ENCODE assay signal across 20 cellular contexts in genomic region chr14:23523229-23524016, GRCh38. TPM values are rescaled to one million over a fixed set of nuclear protein-coding genes. Genes with fewer than 3 reads are reported as not detected.
"Had no signal": no experiment of that assay in that cellular context is flagged by ENCODE, and none has a peak within 500 bp of the region (broad histone marks: within the 10 kb centered on the region; RNA-seq: fewer than 3 reads in every experiment).

No MANE protein-coding gene starts in this region.

- H3K4me1 ChIP-seq: heart left ventricle, right atrium auricular region, tibial artery, upper lobe of left lung, uterus had no signal

- H3K4me3 ChIP-seq: coronary artery, heart left ventricle, lung, right atrium auricular region, tibial artery, upper lobe of left lung, uterus had no signal

- ATAC-seq: esophagus mucosa; heart left ventricle; left colon; left ventricle myocardium superior; stimulated activated naive CD8-positive, alpha-beta T cell treated with anti-CD3 and anti-CD28 coated beads, Interleukin-15, Interleukin-2, amounts not matched to agents 100 U/mL and 50 U/mL, for 24 hours had no signal

- H3K27me3 ChIP-seq: heart left ventricle, right atrium auricular region, tibial artery, upper lobe of left lung, uterus had no signal

- H3K9me3 ChIP-seq: heart left ventricle, right atrium auricular region, tibial artery, upper lobe of left lung, uterus had no signal

- H3K36me3 ChIP-seq: heart left ventricle, right atrium auricular region, uterus had no signal

- DNase-seq: effector CD8-positive, alpha-beta T cell; heart left ventricle; hippocampal formation; left colon; left ventricle myocardium superior; mesendoderm; naive B cell; small intestine; stimulated activated CD4-positive, alpha-beta T cell treated with anti-CD3 and anti-CD28 coated beads, Interleukin-12 subunit alpha, Interleukin-12 subunit beta, amount 100 ng/mL, for 4 hours; stimulated activated CD4-positive, alpha-beta T cell treated with anti-CD3 and anti-CD28 coated beads, Interleukin-2, amount 100 ng/mL, for 48 hours; stimulated activated naive CD8-positive, alpha-beta T cell treated with anti-CD3 and anti-CD28 coated beads, Interleukin-15, Interleukin-2, amounts not matched to agents 100 U/mL and 50 U/mL, for 24 hours; tibial artery; upper lobe of left lung; uterus had no signal

- H3K27ac ChIP-seq: coronary artery, heart left ventricle, right atrium auricular region, tibial artery, upper lobe of left lung, uterus had no signal

RNA-seq across cellular contexts. Expression of gene ZFHX2, which starts 28.1 kb away (rescaled TPM):
- polyA plus RNA-seq: fibroblast of lung had no signal

RNA-seq across cellular contexts. Expression of gene JPH4, which starts 55.2 kb away (rescaled TPM):
- total RNA-seq: fibroblast of lung, glomerular endothelial cell had no signal
- polyA plus RNA-seq: fibroblast of lung had no signal
